ENCODE assay signal across 16 cellular contexts in the genomic region with DNA sequence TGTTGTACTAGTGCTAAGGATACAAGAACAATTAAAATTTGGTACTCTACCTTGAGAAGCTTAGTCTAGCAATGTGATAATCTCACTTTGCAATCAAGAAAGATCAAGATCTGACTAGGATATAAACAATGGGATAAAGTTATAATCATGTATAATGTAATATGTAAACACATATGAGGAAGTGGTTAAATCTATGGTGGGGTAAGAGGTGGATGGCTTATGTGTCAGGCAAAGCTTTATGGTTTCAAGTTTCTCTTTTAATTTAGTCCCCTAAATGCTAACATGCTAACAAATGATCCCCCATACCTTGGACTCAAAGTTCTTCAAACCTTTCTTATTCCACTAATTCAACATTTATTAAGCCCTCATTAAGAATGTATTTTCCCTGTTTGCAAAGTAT. TPM values are rescaled to one million over a fixed set of nuclear protein-coding genes. Genes with fewer than 3 reads are reported as not detected.
DNase-seq lines count a peak whose midpoint lies in the region; ATAC-seq, FAIRE-seq and TF ChIP-seq lines count a peak whose summit lies in the region.
"Had no signal": no experiment of that assay in that cellular context is flagged by ENCODE, and none has a peak within 500 bp of the region (broad histone marks: within the 10 kb centered on the region; RNA-seq: fewer than 3 reads in every experiment).

No MANE protein-coding gene starts in this region.

- H3K4me3 Mint-ChIP-seq in MCF 10A (ENCODE audit: unreplicated experiment) = no peak overlapping the region
- H3K4me3 Mint-ChIP-seq in activated T-cell treated with anti-CD3 and anti-CD28 coated beads, Interleukin-2, amount 50 U/mL, for 24 hours = no peak overlapping the region
- H3K4me3 Mint-ChIP-seq: stimulated activated naive B cell treated with anti-CD40 and anti-IgM and Interleukin-4, amounts not matched to agents 10 μg/mL and 1 μg/mL and 100 μg/mL, for 72 hours had no signal

- H2AFZ ChIP-seq in mammary epithelial cell (ENCODE audit: low read depth, low read length) = no peak overlapping the region

- peaks cover 32% of the 10 kb centered on the region for H3K36me3 Mint-ChIP-seq in MCF 10A (ENCODE audit: insufficient read depth, unreplicated experiment)
- peaks cover 50% of the 10 kb centered on the region for H3K36me3 Mint-ChIP-seq in activated T-cell treated with anti-CD3 and anti-CD28 coated beads, Interleukin-2, amount 50 U/mL, for 24 hours (ENCODE audit: low read depth)

- H4K20me1 ChIP-seq in mammary epithelial cell (ENCODE audit: insufficient read depth, low read length) = peaks cover 2% of the 10 kb centered on the region

- H3K4me1 Mint-ChIP-seq in MCF 10A (ENCODE audit: insufficient read depth, unreplicated experiment) = peaks cover 16% of the 10 kb centered on the region
- peaks cover 43% of the 10 kb centered on the region for H3K4me1 Mint-ChIP-seq in activated T-cell treated with anti-CD3 and anti-CD28 coated beads, Interleukin-2, amount 50 U/mL, for 24 hours (ENCODE audit: low read depth)

- peaks cover 75% of the 10 kb centered on the region for H3K79me2 ChIP-seq in mammary epithelial cell (ENCODE audit: insufficient read depth, low read length)

- dilution Hi-C loops in mammary epithelial cell (cut with HindIII; ENCODE audit: low sequenced_read_pairs) = no loop called here

- H3K9ac ChIP-seq in mammary epithelial cell (ENCODE audit: insufficient read depth, low read length) (no peak overlapping the region), skeletal muscle satellite cell (ENCODE audit: low read depth, low read length) (no peak overlapping the region)

- H3K27me3 ChIP-seq in mammary epithelial cell (ENCODE audit: insufficient read depth, low read length) (no peaks in the 10 kb centered on the region), skeletal muscle satellite cell (ENCODE audit: control insufficient read depth, insufficient read depth, low read length) (no peaks in the 10 kb centered on the region)
- H3K27me3 ChIP-seq: body of pancreas, pancreas had no signal

- CTCF ChIA-PET in mammary epithelial cell (lab: Charles Lee; ENCODE audit: low non-redundant PET) (no interaction called here), MCF 10A (lab: Yijun Ruan, JAX) (no interaction called here)

- H3K27ac Mint-ChIP-seq in MCF 10A (ENCODE audit: low read depth, unreplicated experiment) = no peak overlapping the region
- H3K27ac Mint-ChIP-seq in activated T-cell treated with anti-CD3 and anti-CD28 coated beads, Interleukin-2, amount 50 U/mL, for 24 hours = no peak overlapping the region

- H3K4me2 ChIP-seq in mammary epithelial cell (ENCODE audit: insufficient read depth, low read depth, low read length) (peak overlapping the region; percentile 78), skeletal muscle satellite cell (ENCODE audit: low read length) (peak overlapping the region; percentile 86)

- intact Hi-C loops in mammary epithelial cell (cut with micrococcal nuclease) (no loop called here), MCF 10A (cut with micrococcal nuclease) (no loop called here)

- no peak for ATAC-seq in HG03378 (IDR thresholded peaks at IDR 0.05; ENCODE audit: unreplicated experiment)
- ATAC-seq: activated T-cell treated with anti-CD3 and anti-CD28 coated beads, Interleukin-2, amount 50 U/mL, for 72 hours; body of pancreas; pancreas; stimulated activated naive B cell treated with anti-CD40 and anti-IgM and Interleukin-4, amounts not matched to agents 10 μg/mL and 1 μg/mL and 100 μg/mL, for 72 hours had no signal

- BruUV-seq in mammary epithelial cell (replicated peaks; lab: Mats Ljungman, UMichigan) (no TSS peak), MCF 10A (replicated peaks; lab: Mats Ljungman, UMichigan) (no TSS peak)

- TF ChIP-seq POLR2A in NB4 (IDR thresholded peaks at IDR 0.05; ENCODE audit: extremely low read depth, insufficient read length) = no peak
- no peak for TF ChIP-seq POLR2A in H54 (IDR thresholded peaks at IDR 0.05; ENCODE audit: low read depth, low read length)

- H3K27ac ChIP-seq in mammary epithelial cell (ENCODE audit: insufficient read depth, low read depth, low read length) = no peak overlapping the region
- H3K27ac ChIP-seq: body of pancreas, pancreas, WERI-Rb-1 had no signal

- in situ Hi-C loops in mammary epithelial cell (cut with MboI; ENCODE audit: low sequenced_read_pairs in 2 of 2) = no loop called here

- H3K36me3 ChIP-seq in mammary epithelial cell (ENCODE audit: insufficient read depth, low read length) = peaks cover 28% of the 10 kb centered on the region
- peaks cover 29% of the 10 kb centered on the region for H3K36me3 ChIP-seq in skeletal muscle satellite cell (ENCODE audit: insufficient read depth, low read length)

- H3K4me3 ChIP-seq in mammary epithelial cell (replicated peaks in 1 of 3; ENCODE audit: insufficient read depth in 1 of 3, low read depth in 2 of 3, low read length in 3 of 3) = peak overlapping the region in 2 of 3 experiments; percentile 65 to 89
- H3K4me3 ChIP-seq in NB4 (ENCODE audit: low read depth, low read length) = peak overlapping the region; percentile 78
- no peak overlapping the region for H3K4me3 ChIP-seq in choroid plexus epithelial cell (ENCODE audit: low read depth, low read length)
- H3K4me3 ChIP-seq in skeletal muscle satellite cell (ENCODE audit: low read length) = no peak overlapping the region
- H3K4me3 ChIP-seq: body of pancreas had no signal

- DNase-seq in mammary epithelial cell = no peak
- no peak for DNase-seq in MCF 10A (ENCODE audit: unreplicated experiment)
- DNase-seq in NB4 (ENCODE audit: low read depth) = peak; percentile 41
- peak; percentile 5 for DNase-seq in choroid plexus epithelial cell (ENCODE audit: low read depth)
- DNase-seq in H54 (ENCODE audit: insufficient read length, low spot score) = no peak
- no peak for DNase-seq in activated T-cell treated with anti-CD3 and anti-CD28 coated beads, Interleukin-2, amount 50 U/mL, for 24 hours
- DNase-seq: activated T-cell treated with anti-CD3 and anti-CD28 coated beads, Interleukin-2, amount 50 U/mL, for 72 hours; body of pancreas; hypothalamus; pancreas; stimulated activated CD4-positive, alpha-beta T cell treated with anti-CD3 and anti-CD28 coated beads, Interleukin-2, amount 100 ng/mL, for 24 hours; stimulated activated naive B cell treated with anti-CD40 and anti-IgM and Interleukin-4, amounts not matched to agents 10 μg/mL and 1 μg/mL and 100 μg/mL, for 72 hours; WERI-Rb-1 had no signal

- H3K4me1 ChIP-seq in mammary epithelial cell (ENCODE audit: insufficient read depth, low read length) (peaks cover 13% of the 10 kb centered on the region), skeletal muscle satellite cell (ENCODE audit: control insufficient read depth, insufficient read depth, low read length) (peaks cover 26% of the 10 kb centered on the region)

- TF ChIP-seq CTCF in mammary epithelial cell (conservative IDR thresholded peaks at IDR 0.05 in 1 of 2, IDR thresholded peaks at IDR 0.05 in 1 of 2; ENCODE audit: extremely low read depth in 1 of 2, insufficient read depth in 1 of 2, low read depth in 1 of 2, low read length in 2 of 2) (no peak), MCF 10A (IDR thresholded peaks at IDR 0.05; ENCODE audit: unreplicated experiment) (no peak), NB4 (IDR thresholded peaks at IDR 0.05; ENCODE audit: low read depth, low read length) (no peak), choroid plexus epithelial cell (conservative IDR thresholded peaks at IDR 0.05; ENCODE audit: low read depth, low read length) (no peak)

- H3K27me3 Mint-ChIP-seq in MCF 10A (ENCODE audit: insufficient read depth, unreplicated experiment) = no peaks in the 10 kb centered on the region
- no peaks in the 10 kb centered on the region for H3K27me3 Mint-ChIP-seq in activated T-cell treated with anti-CD3 and anti-CD28 coated beads, Interleukin-2, amount 50 U/mL, for 24 hours
- H3K27me3 Mint-ChIP-seq: stimulated activated naive B cell treated with anti-CD40 and anti-IgM and Interleukin-4, amounts not matched to agents 10 μg/mL and 1 μg/mL and 100 μg/mL, for 72 hours had no signal

- H3K9me3 ChIP-seq in mammary epithelial cell (replicated peaks; ENCODE audit: insufficient read depth, low read length) (no peaks in the 10 kb centered on the region), skeletal muscle satellite cell (replicated peaks; ENCODE audit: low read length) (no peaks in the 10 kb centered on the region)
- H3K9me3 ChIP-seq: body of pancreas, pancreas had no signal

- H3K9me3 Mint-ChIP-seq in MCF 10A (ENCODE audit: unreplicated experiment) = peaks cover 4% of the 10 kb centered on the region
- H3K9me3 Mint-ChIP-seq in activated T-cell treated with anti-CD3 and anti-CD28 coated beads, Interleukin-2, amount 50 U/mL, for 24 hours = peaks cover 8% of the 10 kb centered on the region

- FAIRE-seq in H54 (lab: Jason Lieb, UNC) = no peak
- FAIRE-seq: endometrium, pancreas had no signal

- POLR2A ChIA-PET in MCF 10A (lab: Yijun Ruan, JAX) = no interaction called here

RNA-seq across cellular contexts. Expression of gene RSL24D1, which starts 2.5 kb away (rescaled TPM):
- total RNA-seq in mammary epithelial cell (100 to 1,000 TPM in 1 of 2 donors, 10 to 100 TPM in 1; 94.7 to 114 TPM), MCF 10A (2022) (162 and 167 TPM in 2 replicates)
- polyA plus RNA-seq in mammary epithelial cell = 36.4 TPM
- 33.3 TPM for polyA minus RNA-seq in mammary epithelial cell
- 95.7 and 122 TPM in 2 replicates for total RNA-seq in skeletal muscle satellite cell (2012; rRNA removed)

Comparison
In these comparisons a context has a peak if more than half of its experiments do, and no peak if none do; other contexts are left out.
1. DNase-seq: peak in NB4 (single experiment) and choroid plexus epithelial cell (single experiment); none in mammary epithelial cell (single experiment), MCF 10A (single experiment), H54 (single experiment) and activated T-cell treated with anti-CD3 and anti-CD28 coated beads, Interleukin-2, amount 50 U/mL, for 24 hours (single experiment).
2. H3K4me3 ChIP-seq: peak in mammary epithelial cell (2 of 3) and NB4 (single experiment); none in choroid plexus epithelial cell (single experiment) and skeletal muscle satellite cell (single experiment).